In the genomic region with DNA sequence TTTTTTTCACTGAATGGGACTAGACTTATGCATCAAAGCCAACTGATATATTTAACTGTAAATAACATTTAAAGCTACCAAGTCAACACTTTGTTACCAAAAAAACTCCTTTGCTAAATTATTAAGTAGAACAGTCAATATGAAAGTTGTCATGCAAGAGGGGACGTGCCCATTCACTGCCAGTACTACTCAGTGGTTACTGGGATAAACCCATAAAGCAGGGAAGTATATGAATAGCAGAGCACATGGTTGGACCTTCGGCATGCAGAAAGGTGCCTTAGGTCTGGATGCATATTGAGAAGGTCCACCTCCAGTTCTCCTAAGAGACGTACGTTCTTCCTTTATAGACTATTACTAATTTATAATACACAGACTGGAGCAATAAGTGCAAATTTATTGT, we compare ENCODE assay signal across 24 cellular contexts.
DNase-seq lines count a peak whose midpoint lies in the region; ATAC-seq, FAIRE-seq and TF ChIP-seq lines count a peak whose summit lies in the region.
"Had no signal": no experiment of that assay in that cellular context is flagged by ENCODE, and none has a peak within 500 bp of the region (broad histone marks: within the 10 kb centered on the region; RNA-seq: fewer than 3 reads in every experiment).

No MANE protein-coding gene starts in this region.

- H3K27ac ChIP-seq in gastroesophageal sphincter: no peak overlapping the region
- H3K27ac ChIP-seq: KMS-11 had no signal

- FAIRE-seq in GM19239 (lab: Jason Lieb, UNC): peak; percentile 21
- FAIRE-seq: GM12878, GM18507, H54 had no signal

- WGBS in gastroesophageal sphincter (ENCODE audit: low coverage in 1 of 2), 2 donors: 98 to 100% methylated on average over 3 to 4 of the region's 4 CpGs

- no peak overlapping the region for H3K4me3 ChIP-seq in gastroesophageal sphincter
- H3K4me3 ChIP-seq: GM12878, GM23338 had no signal

- no peaks in the 10 kb centered on the region for H3K27me3 ChIP-seq in gastroesophageal sphincter
- H3K27me3 ChIP-seq: BE2C had no signal

- H3K4me1 ChIP-seq in gastroesophageal sphincter: no peaks in the 10 kb centered on the region
- H3K4me1 ChIP-seq: BE2C had no signal

- H3K9me3 ChIP-seq in gastroesophageal sphincter: no peaks in the 10 kb centered on the region
- H3K9me3 ChIP-seq: BE2C had no signal

- DNase-seq in GM19239 (ENCODE audit: insufficient read length, low spot score): no peak
- no peak for DNase-seq in NCI-H2029 (lab: John Stamatoyannopoulos, UW)
- DNase-seq: ACHN; BE2C; C1 segment of cervical spinal cord; CD4-positive, CD25-positive, alpha-beta regulatory T cell; CD8-positive, alpha-beta memory T cell; COR-L47; DMS 273 treated with DMSO at 0.1 percent for 48 hours; DMS53; DND-41; EL; HCEC 1CT had no signal

- TF ChIP-seq EP300 in gastroesophageal sphincter (IDR thresholded peaks at IDR 0.05): no peak

- no peak for TF ChIP-seq CTCF in gastroesophageal sphincter (IDR thresholded peaks at IDR 0.05)

- no peak for TF ChIP-seq POLR2A in gastroesophageal sphincter (IDR thresholded peaks at IDR 0.05)

- H3K36me3 ChIP-seq in gastroesophageal sphincter: peaks cover 0 to 98% of the 10 kb centered on the region in 2 donors

- ATAC-seq in GM18861 (IDR thresholded peaks at IDR 0.05; ENCODE audit: unreplicated experiment) (peak; percentile 47), GM21717 (IDR thresholded peaks at IDR 0.05; ENCODE audit: unreplicated experiment) (peak; percentile 49), HG03378 (IDR thresholded peaks at IDR 0.05; ENCODE audit: unreplicated experiment) (peak; percentile 54), HG02623 (IDR thresholded peaks at IDR 0.05; ENCODE audit: unreplicated experiment) (no peak), HG03457 (IDR thresholded peaks at IDR 0.05; ENCODE audit: unreplicated experiment) (no peak), gastroesophageal sphincter (no peak)
- ATAC-seq: GM12878, GM23338 had no signal

Comparison
In these comparisons a context has a peak if more than half of its experiments do, and no peak if none do; other contexts are left out.
1. ATAC-seq: peak in GM18861 (single experiment), GM21717 (single experiment) and HG03378 (single experiment); none in HG02623 (single experiment), HG03457 (single experiment) and gastroesophageal sphincter (single experiment).